In the genomic region with DNA sequence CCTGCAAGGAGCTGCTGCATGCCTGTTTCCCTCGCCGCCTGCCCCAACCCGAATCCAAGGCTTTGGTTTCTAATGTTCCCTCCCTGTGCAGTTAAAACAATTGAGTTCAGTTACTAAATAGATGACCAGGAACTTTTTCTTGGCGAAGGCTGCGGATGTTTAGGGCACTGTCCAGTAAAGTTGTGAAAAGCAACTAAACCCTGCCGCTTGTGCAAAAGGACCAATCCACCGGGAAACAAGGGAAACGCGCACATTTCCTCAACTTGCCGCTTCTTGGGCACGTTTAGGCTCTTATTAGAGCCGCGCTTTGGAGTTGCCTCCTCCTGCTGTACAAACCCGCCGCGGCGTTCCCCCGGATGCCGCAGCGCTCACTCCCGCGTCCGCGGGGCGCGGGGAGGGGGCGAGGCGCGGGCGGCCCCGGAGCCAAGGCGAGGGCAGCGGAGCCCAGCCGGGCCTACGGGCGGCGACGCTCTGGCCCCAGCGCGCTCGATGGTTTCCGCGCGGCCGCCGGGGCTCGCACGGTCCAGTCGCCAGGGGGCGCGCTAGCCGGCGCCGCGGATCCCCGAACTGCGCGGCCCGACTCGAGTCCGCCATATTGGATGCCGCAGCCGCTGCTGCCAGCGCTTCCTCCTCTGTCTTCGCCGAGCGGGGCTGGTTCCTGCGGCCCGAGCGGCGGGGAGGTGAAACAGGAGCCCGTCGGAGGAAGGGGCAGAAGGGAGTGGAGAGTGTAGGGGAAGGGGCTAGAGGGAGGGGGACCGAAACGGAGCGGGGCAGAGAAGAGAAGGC, we compare ENCODE assay signal across 8 cellular contexts. TPM values are rescaled to one million over a fixed set of nuclear protein-coding genes. Genes with fewer than 3 reads are reported as not detected.
A peak's percentile ranks its signal among the peaks of the same experiment; 100 is the strongest.
DNase-seq lines count a peak whose midpoint lies in the region; ATAC-seq lines count a peak whose summit lies in the region.

A gene with protein sequence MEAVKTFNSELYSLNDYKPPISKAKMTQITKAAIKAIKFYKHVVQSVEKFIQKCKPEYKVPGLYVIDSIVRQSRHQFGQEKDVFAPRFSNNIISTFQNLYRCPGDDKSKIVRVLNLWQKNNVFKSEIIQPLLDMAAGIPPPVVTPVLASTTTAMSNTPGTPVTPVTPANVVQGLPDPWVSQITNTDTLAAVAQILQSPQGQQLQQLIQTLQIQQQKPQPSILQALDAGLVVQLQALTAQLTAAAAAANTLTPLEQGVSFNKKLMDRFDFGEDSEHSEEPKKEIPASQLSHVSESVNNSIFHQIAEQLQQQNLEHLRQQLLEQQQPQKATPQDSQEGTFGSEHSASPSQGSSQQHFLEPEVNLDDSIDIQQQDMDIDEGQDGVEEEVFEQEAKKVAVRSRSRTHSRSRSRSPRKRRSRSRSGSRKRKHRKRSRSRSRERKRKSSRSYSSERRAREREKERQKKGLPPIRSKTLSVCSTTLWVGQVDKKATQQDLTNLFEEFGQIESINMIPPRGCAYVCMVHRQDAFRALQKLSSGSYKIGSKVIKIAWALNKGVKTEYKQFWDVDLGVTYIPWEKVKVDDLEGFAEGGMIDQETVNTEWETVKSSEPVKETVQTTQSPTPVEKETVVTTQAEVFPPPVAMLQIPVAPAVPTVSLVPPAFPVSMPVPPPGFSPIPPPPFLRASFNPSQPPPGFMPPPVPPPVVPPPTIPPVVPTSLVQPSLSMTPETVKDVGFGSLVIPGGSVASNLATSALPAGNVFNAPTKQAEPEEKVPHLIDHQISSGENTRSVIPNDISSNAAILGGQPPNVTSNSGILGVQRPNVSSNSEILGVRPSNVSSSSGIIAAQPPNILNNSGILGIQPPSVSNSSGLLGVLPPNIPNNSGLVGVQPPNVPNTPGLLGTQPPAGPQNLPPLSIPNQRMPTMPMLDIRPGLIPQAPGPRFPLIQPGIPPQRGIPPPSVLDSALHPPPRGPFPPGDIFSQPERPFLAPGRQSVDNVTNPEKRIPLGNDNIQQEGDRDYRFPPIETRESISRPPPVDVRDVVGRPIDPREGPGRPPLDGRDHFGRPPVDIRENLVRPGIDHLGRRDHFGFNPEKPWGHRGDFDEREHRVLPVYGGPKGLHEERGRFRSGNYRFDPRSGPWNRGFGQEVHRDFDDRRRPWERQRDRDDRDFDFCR (N-terminal part only) (plus strand): TSS at position 593 of the 786 bp plus-strand sequence. CDS start 485 bp downstream, outside the sequence.

- no peaks in the 10 kb centered on the region for H3K9me3 ChIP-seq in CD4-positive, alpha-beta memory T cell (ENCODE audit: control insufficient read depth in 1 of 2, low read length in 2 of 2)

- peaks cover 3 to 12% of the 10 kb centered on the region in 2 donors for H3K36me3 Mint-ChIP-seq in CD4-positive, alpha-beta memory T cell

- H3K36me3 ChIP-seq in CD4-positive, alpha-beta memory T cell (ENCODE audit: insufficient read depth, low read length), result no peaks in the 10 kb centered on the region

- peaks cover 25 to 47% (median 35%) of the 10 kb centered on the region in 4 donors for H3K4me1 Mint-ChIP-seq in CD4-positive, alpha-beta memory T cell

- POLR2A ChIA-PET in CD4-positive, alpha-beta memory T cell (lab: Charles Lee; ENCODE audit: partially characterized antibody), result interaction anchor here (1.5 to 1.8 kb wide), 2 partner anchors 14 to 438 kb away, joined by 3 to 5 read pairs; no protein-coding TSS in a partner anchor

- H3K4me3 ChIP-seq in CD4-positive, alpha-beta memory T cell (ENCODE audit: low read length in 2 of 2), result peak within 1 kb of the TSS; percentile 63 to 68

- peak within 1 kb of the TSS; percentile 87 to 95 (median 90) for H3K4me3 Mint-ChIP-seq in CD4-positive, alpha-beta memory T cell

- peak within 1 kb of the TSS; percentile 82 to 98 (median 95) for H3K27ac Mint-ChIP-seq in CD4-positive, alpha-beta memory T cell

- H3K4me1 ChIP-seq in CD4-positive, alpha-beta memory T cell (ENCODE audit: insufficient read depth, low read length), result peaks cover 44% of the 10 kb centered on the region

- no peaks in the 10 kb centered on the region for H3K27me3 Mint-ChIP-seq in CD4-positive, alpha-beta memory T cell

- peak; percentile 77 to 93 (median 88) for DNase-seq in CD4-positive, alpha-beta memory T cell
- DNase-seq in NCI-H82 (lab: John Stamatoyannopoulos, UW) (peak; percentile 89), medulla oblongata (ENCODE audit: extremely low spot score) (peak; percentile 87)
- DNase-seq in activated CD8-positive, alpha-beta memory T cell treated with anti-CD3 and anti-CD28 coated beads for 1 hour (ENCODE audit: extremely low read depth in 1 of 2, low read depth in 1 of 2), result peak; percentile 42 to 79
- DNase-seq in effector CD4-positive, alpha-beta T cell, result peak; percentile 83
- peak; percentile 72 for DNase-seq in stimulated activated CD8-positive, alpha-beta memory T cell treated with anti-CD3 and anti-CD28 coated beads, Interleukin-12 subunit alpha, Interleukin-12 subunit beta, amount 100 ng/mL, for 1 hour (ENCODE audit: low read depth)

- ATAC-seq in GM19324 (IDR thresholded peaks at IDR 0.05; ENCODE audit: low FRiP score, unreplicated experiment), result peak; percentile 86
- peak; percentile 80 for ATAC-seq in HG03460 (IDR thresholded peaks at IDR 0.05; ENCODE audit: unreplicated experiment)

- CTCF ChIA-PET in CD4-positive, alpha-beta memory T cell (lab: Charles Lee; ENCODE audit: partially characterized antibody), result interaction anchor here (1.2 kb wide), 1 partner anchor 57 kb away, joined by 3 read pairs; no protein-coding TSS in a partner anchor

- intact Hi-C loops in CD4-positive, alpha-beta memory T cell (cut with micrococcal nuclease), result loop anchor here (1.0 to 10.0 kb wide), 6 partner anchors 58 to 1728 kb away; a partner anchor contains a TSS

- H3K9me3 Mint-ChIP-seq in CD4-positive, alpha-beta memory T cell, result no peaks in the 10 kb centered on the region

- peak within 1 kb of the TSS; percentile 91 for H3K27ac ChIP-seq in CD4-positive, alpha-beta memory T cell (ENCODE audit: low read depth, low read length)

- no peaks in the 10 kb centered on the region for H3K27me3 ChIP-seq in CD4-positive, alpha-beta memory T cell (ENCODE audit: insufficient read depth, low read length)

RNA-seq across cellular contexts. Expression of the gene that starts here (rescaled TPM):
- total RNA-seq in CD4-positive, alpha-beta memory T cell, result 10 to 100 TPM; 59.9 to 60.5 TPM
- polyA plus RNA-seq in CD4-positive, alpha-beta memory T cell, result 10 to 100 TPM in 1 of 2 donors, 1 to 10 TPM in 1; 4.5 to 20.5 TPM

Comparison
In these comparisons a context has a peak if more than half of its experiments do, and no peak if none do; other contexts are left out.
1. Peak in every context shown above with its lines: DNase-seq, ATAC-seq, H3K4me3 ChIP-seq and H3K27ac ChIP-seq.